ENCODE assay signal across 8 cellular contexts in genomic region chr15:52179278-52180195, GRCh38. TPM values are rescaled to one million over a fixed set of nuclear protein-coding genes. Genes with fewer than 3 reads are reported as not detected.
DNase-seq lines count a peak whose midpoint lies in the region; ATAC-seq and TF ChIP-seq lines count a peak whose summit lies in the region.

No MANE protein-coding gene starts in this region.

- peak overlapping the region; percentile 95 for H3K27ac ChIP-seq in CD4-positive, alpha-beta T cell (ENCODE audit: low read depth, low read length)
- peak overlapping the region; percentile 30 to 94 for H3K27ac ChIP-seq in lung (ENCODE audit: low read depth in 1 of 2, low read length in 1 of 2)

- no peaks in the 10 kb centered on the region for H3K27me3 ChIP-seq in CD4-positive, alpha-beta T cell (ENCODE audit: control insufficient read depth, insufficient read depth, low read length)
- H3K27me3 ChIP-seq in lung (ENCODE audit: control insufficient read depth, insufficient read depth): no peaks in the 10 kb centered on the region

- peak overlapping the region; percentile 99 for H3K4me3 Mint-ChIP-seq in CD4-positive, alpha-beta T cell
- peak overlapping the region; percentile 78 for H3K4me3 Mint-ChIP-seq in activated CD8-positive, alpha-beta T cell treated with anti-CD3 and anti-CD28 coated beads for 36 hours

- peaks cover 0 to 6% of the 10 kb centered on the region in 2 donors for H3K4me1 ChIP-seq in lung (ENCODE audit: control insufficient read depth in 2 of 2, insufficient read depth in 2 of 2, low read length in 2 of 2)

- no peak for TF ChIP-seq CTCF in CD4-positive, alpha-beta T cell (IDR thresholded peaks at IDR 0.05)
- TF ChIP-seq CTCF in activated CD8-positive, alpha-beta T cell treated with anti-CD3 and anti-CD28 coated beads for 36 hours (IDR thresholded peaks at IDR 0.05): peak; percentile 31
- TF ChIP-seq CTCF in lung (IDR thresholded peaks at IDR 0.05; ENCODE audit: control extremely low read depth, extremely low read depth): no peak

- peaks cover 47% of the 10 kb centered on the region for H3K4me1 Mint-ChIP-seq in CD4-positive, alpha-beta T cell (ENCODE audit: low read depth)
- H3K4me1 Mint-ChIP-seq in activated CD8-positive, alpha-beta T cell treated with anti-CD3 and anti-CD28 coated beads for 36 hours (ENCODE audit: low read depth): peaks cover 20% of the 10 kb centered on the region

- peak; percentile 77 to 89 (median 86) for DNase-seq in CD4-positive, alpha-beta T cell
- DNase-seq in NCI-H748 (lab: John Stamatoyannopoulos, UW; ENCODE audit: unreplicated experiment) (peak; percentile 84), ecto neural progenitor cell (ENCODE audit: low spot score) (peak; percentile 85), lung (ENCODE audit: low spot score) (peak; percentile 83)
- DNase-seq in activated CD8-positive, alpha-beta T cell treated with anti-CD3 and anti-CD28 coated beads for 36 hours: peak; percentile 91
- peak; percentile 77 to 82 (median 80) for DNase-seq in stimulated activated CD4-positive, alpha-beta T cell treated with anti-CD3 and anti-CD28 coated beads, TNF-alpha, amount 100 ng/mL, for 4 hours (ENCODE audit: low read depth in 3 of 3)

- H3K36me3 ChIP-seq in lung (ENCODE audit: control insufficient read depth in 2 of 2, insufficient read depth in 2 of 2, low read length in 2 of 2): no peaks in the 10 kb centered on the region

- H3K9me3 ChIP-seq in CD4-positive, alpha-beta T cell (ENCODE audit: control insufficient read depth, low read length): no peaks in the 10 kb centered on the region
- no peaks in the 10 kb centered on the region for H3K9me3 ChIP-seq in lung (ENCODE audit: control insufficient read depth in 2 of 2, insufficient read depth in 1 of 2, low read length in 1 of 2)

- no peaks in the 10 kb centered on the region for H3K9me3 Mint-ChIP-seq in CD4-positive, alpha-beta T cell
- no peaks in the 10 kb centered on the region for H3K9me3 Mint-ChIP-seq in activated CD8-positive, alpha-beta T cell treated with anti-CD3 and anti-CD28 coated beads for 36 hours

- WGBS in lung, 2 donors: 1% methylated on average over 77 to 105 of the region's 105 CpGs

- H3K36me3 Mint-ChIP-seq in CD4-positive, alpha-beta T cell (ENCODE audit: low read depth): peaks cover 20% of the 10 kb centered on the region
- H3K36me3 Mint-ChIP-seq in activated CD8-positive, alpha-beta T cell treated with anti-CD3 and anti-CD28 coated beads for 36 hours (ENCODE audit: low read depth): peaks cover 1% of the 10 kb centered on the region

- H3K27me3 Mint-ChIP-seq in CD4-positive, alpha-beta T cell: no peaks in the 10 kb centered on the region
- no peaks in the 10 kb centered on the region for H3K27me3 Mint-ChIP-seq in activated CD8-positive, alpha-beta T cell treated with anti-CD3 and anti-CD28 coated beads for 36 hours

- H3K27ac Mint-ChIP-seq in CD4-positive, alpha-beta T cell: peak overlapping the region; percentile 94
- peak overlapping the region; percentile 94 for H3K27ac Mint-ChIP-seq in activated CD8-positive, alpha-beta T cell treated with anti-CD3 and anti-CD28 coated beads for 36 hours

- intact Hi-C loops in CD4-positive, alpha-beta T cell (cut with DNase I, micrococcal nuclease): loop anchor here (1.0 to 5.0 kb wide), 5 partner anchors 29 to 197 kb away; partner anchors contain the start of gene MAPK6 (in 1 of the 2)
- intact Hi-C loops in activated CD8-positive, alpha-beta T cell treated with anti-CD3 and anti-CD28 coated beads for 36 hours (cut with micrococcal nuclease): loop anchor here (5.0 kb wide), 1 partner anchor 48 kb away; no protein-coding TSS in a partner anchor

- ATAC-seq in CD4-positive, alpha-beta T cell (ENCODE audit: poor library complexity): peak; percentile 82
- ATAC-seq in GM19351 (IDR thresholded peaks at IDR 0.05; ENCODE audit: unreplicated experiment): peak; percentile 84
- ATAC-seq in HG03469 (IDR thresholded peaks at IDR 0.05; ENCODE audit: unreplicated experiment): peak; percentile 81
- peak; percentile 90 for ATAC-seq in activated CD8-positive, alpha-beta T cell treated with anti-CD3 and anti-CD28 coated beads for 36 hours
- ATAC-seq in lung (ENCODE audit: insufficient read depth, low FRiP score): peak; percentile 91

- POLR2A ChIA-PET in CD4-positive, alpha-beta T cell (lab: Charles Lee): interaction anchor here (0.5 to 3.3 kb wide), 45 partner anchors 8 to 1825 kb away, joined by 3 to 64 read pairs (median 5); partner anchors contain the start of genes ARPP19, BCL2L10, GABPB1 and GNB5
- POLR2A ChIA-PET in activated CD8-positive, alpha-beta T cell treated with anti-CD3 and anti-CD28 coated beads for 36 hours (lab: Charles Lee): interaction anchor here (0.5 to 2.5 kb wide), 15 partner anchors 8 to 499 kb away, joined by 3 to 9 read pairs (median 3); partner anchors contain the start of genes GNB5 and LEO1

- H3K4me3 ChIP-seq in lung: peak overlapping the region; percentile 91

- CTCF ChIA-PET in CD4-positive, alpha-beta T cell (lab: Charles Lee): interaction anchor here (0.6 to 3.2 kb wide), 7 partner anchors 15 to 208 kb away, joined by 3 to 16 read pairs (median 6); partner anchors contain the start of gene LEO1
- CTCF ChIA-PET in activated CD8-positive, alpha-beta T cell treated with anti-CD3 and anti-CD28 coated beads for 36 hours (lab: Charles Lee): interaction anchor here (0.8 to 4.3 kb wide), 12 partner anchors 8 to 176 kb away, joined by 3 to 26 read pairs (median 4); no protein-coding TSS in a partner anchor

RNA-seq across cellular contexts. Expression of gene GNB5, which starts 11.7 kb away (rescaled TPM):
- total RNA-seq in CD4-positive, alpha-beta T cell: 10 to 100 TPM; 79.6 to 80.3 TPM
- total RNA-seq in activated CD8-positive, alpha-beta T cell treated with anti-CD3 and anti-CD28 coated beads for 36 hours: 10 to 100 TPM; 16.8 to 17.5 TPM
- 10 to 100 TPM; 13.7 to 21.5 TPM for total RNA-seq in lung
- polyA plus RNA-seq in lung: 1 to 10 TPM; 8.0 to 8.8 TPM

Comparison
In these comparisons a context has a peak if more than half of its experiments do, and no peak if none do; other contexts are left out.
1. Peak in every context shown above with its lines: DNase-seq, ATAC-seq, H3K4me3 ChIP-seq and H3K27ac ChIP-seq.